8 cellular contexts compared by ENCODE assay signal in genomic region chr1:40096977-40097782, GRCh38. TPM values are rescaled to one million over a fixed set of nuclear protein-coding genes. Genes with fewer than 3 reads are reported as not detected.
A peak's percentile ranks its signal among the peaks of the same experiment; 100 is the strongest.
DNase-seq lines count a peak whose midpoint lies in the region; ATAC-seq and TF ChIP-seq lines count a peak whose summit lies in the region.

PPT1 (minus strand) TSS chr1:40097252; CDS start chr1:40097238, 14 bp downstream.

- peak; percentile 14 for TF ChIP-seq POLR2A in esophagus muscularis mucosa (IDR thresholded peaks at IDR 0.05; ENCODE audit: low read depth)

- peak within 1 kb of the TSS; percentile 79 for H3K9ac ChIP-seq in HUES48 (ENCODE audit: low read depth, low read length)

- TF ChIP-seq EP300 in esophagus muscularis mucosa (IDR thresholded peaks at IDR 0.05) = no peak

- H3F3A ChIP-seq in PC-9 (ENCODE audit: insufficient read depth, low read depth) = peaks cover 17% of the 10 kb centered on the region

- peaks cover 54% of the 10 kb centered on the region for H3K4me1 Mint-ChIP-seq in CD14-positive monocyte
- peaks cover 28% of the 10 kb centered on the region for H3K4me1 Mint-ChIP-seq in activated T-cell treated with anti-CD3 and anti-CD28 coated beads, Interleukin-2, amount 50 U/mL, for 4 hours (ENCODE audit: low read depth)

- peak within 1 kb of the TSS; percentile 96 for H2AFZ ChIP-seq in PC-9

- H4K20me1 ChIP-seq in PC-9 (ENCODE audit: insufficient read depth) = no peaks in the 10 kb centered on the region

- peak within 1 kb of the TSS; percentile 90 to 94 (median 93) for H3K27ac Mint-ChIP-seq in CD14-positive monocyte

- H3K4me3 Mint-ChIP-seq in CD14-positive monocyte = peak within 1 kb of the TSS; percentile 94 to 96
- H3K4me3 Mint-ChIP-seq in activated T-cell treated with anti-CD3 and anti-CD28 coated beads, Interleukin-2, amount 50 U/mL, for 4 hours = peak within 1 kb of the TSS; percentile 94

- intact Hi-C loops in CD14-positive monocyte (cut with micrococcal nuclease) (loop anchor here in 1 of 2 donors (5.0 kb wide), 1 partner anchor 245 kb away; no protein-coding TSS in a partner anchor), PC-9 (cut with micrococcal nuclease; ENCODE audit: unreplicated experiment) (loop anchor here (1.0 kb wide), 1 partner anchor 43 kb away; no protein-coding TSS in a partner anchor), esophagus muscularis mucosa (cut with DNase I) (no loop called here)

- WGBS in esophagus muscularis mucosa = 3% methylated on average over 12 of the region's 51 CpGs

- no peaks in the 10 kb centered on the region for H3K9me2 ChIP-seq in PC-9 (ENCODE audit: insufficient read depth)

- peaks cover 4% of the 10 kb centered on the region for H3K36me3 ChIP-seq in HUES48 (ENCODE audit: control insufficient read depth, insufficient read depth, low read length)
- peaks cover 7% of the 10 kb centered on the region for H3K36me3 ChIP-seq in PC-9 (ENCODE audit: low read depth)
- H3K36me3 ChIP-seq in esophagus muscularis mucosa = peaks cover under 1 to 3% (median 2%) of the 10 kb centered on the region in 4 donors
- peaks cover under 1 to 1% of the 10 kb centered on the region in 2 donors for H3K36me3 ChIP-seq in muscle layer of duodenum (ENCODE audit: control insufficient read depth in 1 of 2, insufficient read depth in 2 of 2, low read length in 2 of 2)

- TF ChIP-seq CTCF in CD14-positive monocyte (IDR thresholded peaks at IDR 0.05) (peak; percentile 31), PC-9 (conservative IDR thresholded peaks at IDR 0.05) (no peak), esophagus muscularis mucosa (IDR thresholded peaks at IDR 0.05) (peak in 1 of 3 experiments; percentile 14)

- H3K9me3 Mint-ChIP-seq in CD14-positive monocyte = peaks cover 0 to 2% (median under 1%) of the 10 kb centered on the region in 7 donors
- H3K9me3 Mint-ChIP-seq in activated T-cell treated with anti-CD3 and anti-CD28 coated beads, Interleukin-2, amount 50 U/mL, for 4 hours = no peaks in the 10 kb centered on the region

- CTCF ChIA-PET in PC-9 (lab: Charles Lee) = interaction anchor here (1.2 to 2.2 kb wide), 2 partner anchors 46 to 242 kb away, joined by 5 to 9 read pairs; no protein-coding TSS in a partner anchor

- H3K27ac ChIP-seq in HUES48 (ENCODE audit: low read depth, low read length) (peak within 1 kb of the TSS; percentile 64), PC-9 (peak within 1 kb of the TSS; percentile 40; the same call in 1 of the 2 replicates), esophagus muscularis mucosa (replicated peaks in 1 of 4) (peak within 1 kb of the TSS; percentile 73 to 84 (median 74)), muscle layer of duodenum (ENCODE audit: low read length) (no peak within 1 kb of the TSS)

- peaks cover 0 to 6% of the 10 kb centered on the region in 2 donors for H3K36me3 Mint-ChIP-seq in CD14-positive monocyte
- peaks cover 16% of the 10 kb centered on the region for H3K36me3 Mint-ChIP-seq in activated T-cell treated with anti-CD3 and anti-CD28 coated beads, Interleukin-2, amount 50 U/mL, for 4 hours (ENCODE audit: insufficient read depth)

- H3K9me3 ChIP-seq in HUES48 (ENCODE audit: control insufficient read depth, insufficient read depth, low read length) (no peaks in the 10 kb centered on the region), PC-9 (ENCODE audit: insufficient read depth, low read depth) (no peaks in the 10 kb centered on the region), esophagus muscularis mucosa (no peaks in the 10 kb centered on the region), muscle layer of duodenum (ENCODE audit: control insufficient read depth in 1 of 2, low read length in 2 of 2) (no peaks in the 10 kb centered on the region)

- POLR2A ChIA-PET in PC-9 (lab: Charles Lee; ENCODE audit: unreplicated experiment) = interaction anchor here (0.6 to 1.1 kb wide), 3 partner anchors 11 to 57 kb away, joined by 6 to 13 read pairs (median 6); partner anchors contain the start of gene CAP1

- peaks cover 0 to 7% (median 5%) of the 10 kb centered on the region in 3 donors for H3K27me3 Mint-ChIP-seq in CD14-positive monocyte (ENCODE audit: low read depth in 3 of 3)
- H3K27me3 Mint-ChIP-seq in activated T-cell treated with anti-CD3 and anti-CD28 coated beads, Interleukin-2, amount 50 U/mL, for 4 hours (ENCODE audit: low read depth) = no peaks in the 10 kb centered on the region

- peak; percentile 82 for ATAC-seq in GM19397 (IDR thresholded peaks at IDR 0.05; ENCODE audit: unreplicated experiment)
- peak; percentile 96 to 97 for ATAC-seq in activated T-cell treated with anti-CD3 and anti-CD28 coated beads, Interleukin-2, amount 50 U/mL, for 4 hours

- peak; percentile 69 for DNase-seq in CD14-positive monocyte (ENCODE audit: low spot score)
- DNase-seq in PC-9 = peak; percentile 66 to 80
- peak; percentile 65 for DNase-seq in activated T-cell treated with anti-CD3 and anti-CD28 coated beads, Interleukin-2, amount 50 U/mL, for 4 hours
- DNase-seq in esophagus muscularis mucosa (ENCODE audit: extremely low spot score) = peak; percentile 94
- DNase-seq in stimulated activated CD8-positive, alpha-beta memory T cell treated with anti-CD3 and anti-CD28 coated beads, Interleukin-7, amount 100 ng/mL, for 24 hours (ENCODE audit: low read depth) = peak; percentile 56

- peak within 1 kb of the TSS; percentile 88 for H3K4me2 ChIP-seq in PC-9

- H3K4me1 ChIP-seq in HUES48 (ENCODE audit: control insufficient read depth, insufficient read depth, low read length) (peaks cover 6% of the 10 kb centered on the region; the same call in 1 of the 2 replicates), PC-9 (replicated peaks; ENCODE audit: insufficient read depth) (peaks cover 47% of the 10 kb centered on the region), esophagus muscularis mucosa (peaks cover 5 to 27% (median 20%) of the 10 kb centered on the region in 4 donors), muscle layer of duodenum (ENCODE audit: control insufficient read depth in 1 of 2, insufficient read depth in 2 of 2, low read length in 2 of 2) (peaks cover 0 to 11% of the 10 kb centered on the region in 2 donors)

- H3K4me3 ChIP-seq in HUES48 (ENCODE audit: low read depth, low read length) (peak within 1 kb of the TSS; percentile 91), PC-9 (peak within 1 kb of the TSS; percentile 92), esophagus muscularis mucosa (peak within 1 kb of the TSS; percentile 68 to 74 (median 71)), muscle layer of duodenum (ENCODE audit: low read depth in 1 of 2, low read length in 2 of 2) (peak within 1 kb of the TSS; percentile 76 to 91)

- H3K27me3 ChIP-seq in HUES48 (ENCODE audit: control insufficient read depth, insufficient read depth, low read length) (no peaks in the 10 kb centered on the region; the same call in 1 of the 2 replicates), PC-9 (ENCODE audit: insufficient read depth, low read depth) (no peaks in the 10 kb centered on the region), esophagus muscularis mucosa (no peaks in the 10 kb centered on the region), muscle layer of duodenum (ENCODE audit: low read depth, low read length) (no peaks in the 10 kb centered on the region)

- H3K79me2 ChIP-seq in PC-9 (ENCODE audit: low read depth) = peaks cover 52% of the 10 kb centered on the region

- no TSS peak for BruUV-seq in PC-9 (replicated peaks; lab: Mats Ljungman, UMichigan)

RNA-seq across cellular contexts. Expression of gene PPT1, which starts in this region (rescaled TPM):
- 1,000 to 10,000 TPM in 1 of 2 donors, 100 to 1,000 TPM in 1; 658 to 1,143 TPM for polyA plus RNA-seq in CD14-positive monocyte
- 120 and 154 TPM in 2 replicates for total RNA-seq in PC-9 (2021)
- 100 to 1,000 TPM in 2 of 3 donors, 10 to 100 TPM in 1; 96.8 to 118 (median 109) TPM for total RNA-seq in activated T-cell treated with anti-CD3 and anti-CD28 coated beads, Interleukin-2, amount 50 U/mL, for 4 hours
- 10 to 100 TPM; 44.1 to 75.2 (median 50.0) TPM for total RNA-seq in esophagus muscularis mucosa
